ENCODE assay signal across 1 cellular context in the genomic region with DNA sequence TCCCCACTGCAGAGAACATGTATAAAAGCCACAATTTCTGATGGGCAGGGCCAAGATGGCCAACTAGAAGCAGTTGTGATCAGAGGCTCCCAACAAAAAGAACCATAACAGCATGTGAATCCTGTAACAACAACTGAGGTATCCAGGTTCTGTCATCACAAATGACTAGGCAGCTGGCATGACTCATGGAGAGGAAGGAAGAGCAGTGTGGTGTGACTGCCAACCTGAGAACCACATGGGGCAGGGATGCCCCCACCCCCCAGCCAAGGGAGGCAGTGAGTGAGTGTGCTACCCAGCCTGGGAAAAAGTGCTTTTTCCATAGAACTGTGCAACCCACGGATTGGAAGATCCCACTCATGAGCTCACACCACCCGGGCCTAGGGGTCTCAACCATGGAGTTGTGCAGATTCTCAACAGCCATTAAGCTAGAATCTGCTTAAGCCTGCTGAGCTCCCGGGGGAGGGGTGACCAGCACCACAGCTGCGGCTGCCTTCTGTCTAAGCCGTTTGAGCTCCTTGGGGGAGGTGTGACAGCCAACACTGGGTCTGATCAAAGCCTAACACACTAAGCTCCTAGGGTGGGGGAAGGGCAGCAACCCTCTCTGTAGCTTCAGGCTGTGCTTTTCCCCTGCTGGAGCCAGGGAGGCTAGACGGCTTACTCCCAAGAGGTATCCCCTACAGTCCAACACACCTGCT.
TF ChIP-seq lines count a peak whose summit lies in the region.

No MANE protein-coding gene starts in this region.

TF ChIP-seq in GM23338, 12 proteins besides CTCF, POLR2A, EP300 and RAD21 (continued from another document):
- TF ChIP-seq, protein P1, sequence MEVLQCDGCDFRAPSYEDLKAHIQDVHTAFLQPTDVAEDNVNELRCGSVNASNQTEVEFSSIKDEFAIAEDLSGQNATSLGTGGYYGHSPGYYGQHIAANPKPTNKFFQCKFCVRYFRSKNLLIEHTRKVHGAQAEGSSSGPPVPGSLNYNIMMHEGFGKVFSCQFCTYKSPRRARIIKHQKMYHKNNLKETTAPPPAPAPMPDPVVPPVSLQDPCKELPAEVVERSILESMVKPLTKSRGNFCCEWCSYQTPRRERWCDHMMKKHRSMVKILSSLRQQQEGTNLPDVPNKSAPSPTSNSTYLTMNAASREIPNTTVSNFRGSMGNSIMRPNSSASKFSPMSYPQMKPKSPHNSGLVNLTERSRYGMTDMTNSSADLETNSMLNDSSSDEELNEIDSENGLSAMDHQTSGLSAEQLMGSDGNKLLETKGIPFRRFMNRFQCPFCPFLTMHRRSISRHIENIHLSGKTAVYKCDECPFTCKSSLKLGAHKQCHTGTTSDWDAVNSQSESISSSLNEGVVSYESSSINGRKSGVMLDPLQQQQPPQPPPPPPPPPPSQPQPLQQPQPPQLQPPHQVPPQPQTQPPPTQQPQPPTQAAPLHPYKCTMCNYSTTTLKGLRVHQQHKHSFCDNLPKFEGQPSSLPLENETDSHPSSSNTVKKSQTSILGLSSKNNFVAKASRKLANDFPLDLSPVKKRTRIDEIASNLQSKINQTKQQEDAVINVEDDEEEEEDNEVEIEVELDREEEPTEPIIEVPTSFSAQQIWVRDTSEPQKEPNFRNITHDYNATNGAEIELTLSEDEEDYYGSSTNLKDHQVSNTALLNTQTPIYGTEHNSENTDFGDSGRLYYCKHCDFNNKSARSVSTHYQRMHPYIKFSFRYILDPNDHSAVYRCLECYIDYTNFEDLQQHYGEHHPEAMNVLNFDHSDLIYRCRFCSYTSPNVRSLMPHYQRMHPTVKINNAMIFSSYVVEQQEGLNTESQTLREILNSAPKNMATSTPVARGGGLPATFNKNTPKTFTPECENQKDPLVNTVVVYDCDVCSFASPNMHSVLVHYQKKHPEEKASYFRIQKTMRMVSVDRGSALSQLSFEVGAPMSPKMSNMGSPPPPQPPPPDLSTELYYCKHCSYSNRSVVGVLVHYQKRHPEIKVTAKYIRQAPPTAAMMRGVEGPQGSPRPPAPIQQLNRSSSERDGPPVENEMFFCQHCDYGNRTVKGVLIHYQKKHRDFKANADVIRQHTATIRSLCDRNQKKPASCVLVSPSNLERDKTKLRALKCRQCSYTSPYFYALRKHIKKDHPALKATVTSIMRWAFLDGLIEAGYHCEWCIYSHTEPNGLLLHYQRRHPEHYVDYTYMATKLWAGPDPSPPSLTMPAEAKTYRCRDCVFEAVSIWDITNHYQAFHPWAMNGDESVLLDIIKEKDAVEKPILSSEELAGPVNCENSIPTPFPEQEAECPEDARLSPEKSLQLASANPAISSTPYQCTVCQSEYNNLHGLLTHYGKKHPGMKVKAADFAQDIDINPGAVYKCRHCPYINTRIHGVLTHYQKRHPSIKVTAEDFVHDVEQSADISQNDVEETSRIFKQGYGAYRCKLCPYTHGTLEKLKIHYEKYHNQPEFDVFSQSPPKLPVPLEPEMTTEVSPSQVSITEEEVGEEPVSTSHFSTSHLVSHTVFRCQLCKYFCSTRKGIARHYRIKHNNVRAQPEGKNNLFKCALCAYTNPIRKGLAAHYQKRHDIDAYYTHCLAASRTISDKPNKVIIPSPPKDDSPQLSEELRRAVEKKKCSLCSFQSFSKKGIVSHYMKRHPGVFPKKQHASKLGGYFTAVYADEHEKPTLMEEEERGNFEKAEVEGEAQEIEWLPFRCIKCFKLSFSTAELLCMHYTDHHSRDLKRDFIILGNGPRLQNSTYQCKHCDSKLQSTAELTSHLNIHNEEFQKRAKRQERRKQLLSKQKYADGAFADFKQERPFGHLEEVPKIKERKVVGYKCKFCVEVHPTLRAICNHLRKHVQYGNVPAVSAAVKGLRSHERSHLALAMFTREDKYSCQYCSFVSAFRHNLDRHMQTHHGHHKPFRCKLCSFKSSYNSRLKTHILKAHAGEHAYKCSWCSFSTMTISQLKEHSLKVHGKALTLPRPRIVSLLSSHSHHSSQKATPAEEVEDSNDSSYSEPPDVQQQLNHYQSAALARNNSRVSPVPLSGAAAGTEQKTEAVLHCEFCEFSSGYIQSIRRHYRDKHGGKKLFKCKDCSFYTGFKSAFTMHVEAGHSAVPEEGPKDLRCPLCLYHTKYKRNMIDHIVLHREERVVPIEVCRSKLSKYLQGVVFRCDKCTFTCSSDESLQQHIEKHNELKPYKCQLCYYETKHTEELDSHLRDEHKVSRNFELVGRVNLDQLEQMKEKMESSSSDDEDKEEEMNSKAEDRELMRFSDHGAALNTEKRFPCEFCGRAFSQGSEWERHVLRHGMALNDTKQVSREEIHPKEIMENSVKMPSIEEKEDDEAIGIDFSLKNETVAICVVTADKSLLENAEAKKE (CRISPR knock-in tag; IDR thresholded peaks at IDR 0.05): no peak
- TF ChIP-seq ZNF331 (CRISPR knock-in tag; IDR thresholded peaks at IDR 0.05; ENCODE audit: low read depth) (no peak), JUNB (IDR thresholded peaks at IDR 0.05; ENCODE audit: unreplicated experiment) (no peak), EZH2phosphoT487 (IDR thresholded peaks at IDR 0.05; ENCODE audit: unreplicated experiment) (no peak), POLR2AphosphoS5 (IDR thresholded peaks at IDR 0.05; ENCODE audit: low read depth) (no peak), CREB1 (CRISPR knock-in tag; IDR thresholded peaks at IDR 0.05; ENCODE audit: low read depth) (no peak), EZH2 (IDR thresholded peaks at IDR 0.05; ENCODE audit: low read depth, unreplicated experiment) (no peak), ZNF114 (CRISPR knock-in tag; IDR thresholded peaks at IDR 0.05) (no peak)
- TF ChIP-seq, protein P2, sequence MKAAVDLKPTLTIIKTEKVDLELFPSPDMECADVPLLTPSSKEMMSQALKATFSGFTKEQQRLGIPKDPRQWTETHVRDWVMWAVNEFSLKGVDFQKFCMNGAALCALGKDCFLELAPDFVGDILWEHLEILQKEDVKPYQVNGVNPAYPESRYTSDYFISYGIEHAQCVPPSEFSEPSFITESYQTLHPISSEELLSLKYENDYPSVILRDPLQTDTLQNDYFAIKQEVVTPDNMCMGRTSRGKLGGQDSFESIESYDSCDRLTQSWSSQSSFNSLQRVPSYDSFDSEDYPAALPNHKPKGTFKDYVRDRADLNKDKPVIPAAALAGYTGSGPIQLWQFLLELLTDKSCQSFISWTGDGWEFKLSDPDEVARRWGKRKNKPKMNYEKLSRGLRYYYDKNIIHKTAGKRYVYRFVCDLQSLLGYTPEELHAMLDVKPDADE (IDR thresholded peaks at IDR 0.05): no peak
- TF ChIP-seq, protein P3, sequence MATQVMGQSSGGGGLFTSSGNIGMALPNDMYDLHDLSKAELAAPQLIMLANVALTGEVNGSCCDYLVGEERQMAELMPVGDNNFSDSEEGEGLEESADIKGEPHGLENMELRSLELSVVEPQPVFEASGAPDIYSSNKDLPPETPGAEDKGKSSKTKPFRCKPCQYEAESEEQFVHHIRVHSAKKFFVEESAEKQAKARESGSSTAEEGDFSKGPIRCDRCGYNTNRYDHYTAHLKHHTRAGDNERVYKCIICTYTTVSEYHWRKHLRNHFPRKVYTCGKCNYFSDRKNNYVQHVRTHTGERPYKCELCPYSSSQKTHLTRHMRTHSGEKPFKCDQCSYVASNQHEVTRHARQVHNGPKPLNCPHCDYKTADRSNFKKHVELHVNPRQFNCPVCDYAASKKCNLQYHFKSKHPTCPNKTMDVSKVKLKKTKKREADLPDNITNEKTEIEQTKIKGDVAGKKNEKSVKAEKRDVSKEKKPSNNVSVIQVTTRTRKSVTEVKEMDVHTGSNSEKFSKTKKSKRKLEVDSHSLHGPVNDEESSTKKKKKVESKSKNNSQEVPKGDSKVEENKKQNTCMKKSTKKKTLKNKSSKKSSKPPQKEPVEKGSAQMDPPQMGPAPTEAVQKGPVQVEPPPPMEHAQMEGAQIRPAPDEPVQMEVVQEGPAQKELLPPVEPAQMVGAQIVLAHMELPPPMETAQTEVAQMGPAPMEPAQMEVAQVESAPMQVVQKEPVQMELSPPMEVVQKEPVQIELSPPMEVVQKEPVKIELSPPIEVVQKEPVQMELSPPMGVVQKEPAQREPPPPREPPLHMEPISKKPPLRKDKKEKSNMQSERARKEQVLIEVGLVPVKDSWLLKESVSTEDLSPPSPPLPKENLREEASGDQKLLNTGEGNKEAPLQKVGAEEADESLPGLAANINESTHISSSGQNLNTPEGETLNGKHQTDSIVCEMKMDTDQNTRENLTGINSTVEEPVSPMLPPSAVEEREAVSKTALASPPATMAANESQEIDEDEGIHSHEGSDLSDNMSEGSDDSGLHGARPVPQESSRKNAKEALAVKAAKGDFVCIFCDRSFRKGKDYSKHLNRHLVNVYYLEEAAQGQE (IDR thresholded peaks at IDR 0.05; ENCODE audit: unreplicated experiment): no peak
